In genomic region chr9:127961166-127961490, GRCh38 we compare ENCODE assay signal across 11 cellular contexts. TPM values are rescaled to one million over a fixed set of nuclear protein-coding genes. Genes with fewer than 3 reads are reported as not detected.
DNase-seq lines count a peak whose midpoint lies in the region; ATAC-seq and TF ChIP-seq lines count a peak whose summit lies in the region.
"Had no signal": no experiment of that assay in that cellular context is flagged by ENCODE, and none has a peak within 500 bp of the region (broad histone marks: within the 10 kb centered on the region; RNA-seq: fewer than 3 reads in every experiment).

No MANE protein-coding gene starts in this region.

- H3K4me3 Mint-ChIP-seq in CD4-positive, alpha-beta memory T cell, result peak overlapping the region in 6 of 8 donors; percentile 34 to 86 (median 65)

- H3K4me2 ChIP-seq in osteoblast (ENCODE audit: insufficient read depth, low read length), result no peak overlapping the region

- POLR2A ChIA-PET in CD4-positive, alpha-beta memory T cell (lab: Charles Lee; ENCODE audit: partially characterized antibody), result interaction anchor here (0.7 to 36.2 kb wide), 6 partner anchors 9 to 65 kb away, joined by 3 to 1317 read pairs (median 3); partner anchors contain the start of gene EEIG1

- H3K4me1 Mint-ChIP-seq in CD4-positive, alpha-beta memory T cell, result peaks cover 61 to 99% (median 83%) of the 10 kb centered on the region in 4 donors

- no peaks in the 10 kb centered on the region for H3K27me3 ChIP-seq in CD4-positive, alpha-beta memory T cell (ENCODE audit: insufficient read depth, low read length)
- H3K27me3 ChIP-seq in Peyer's patch, result no peaks in the 10 kb centered on the region
- H3K27me3 ChIP-seq in dorsolateral prefrontal cortex, result no peaks in the 10 kb centered on the region
- H3K27me3 ChIP-seq in prostate gland (replicated peaks; ENCODE audit: insufficient read depth), result no peaks in the 10 kb centered on the region
- no peaks in the 10 kb centered on the region for H3K27me3 ChIP-seq in osteoblast (ENCODE audit: insufficient read depth, low read length)

- CTCF ChIA-PET in CD4-positive, alpha-beta memory T cell (lab: Charles Lee; ENCODE audit: partially characterized antibody), result interaction anchor here (1.4 to 13.9 kb wide), 5 partner anchors 10 to 75 kb away, joined by 4 to 300 read pairs (median 8); partner anchors contain the start of gene EEIG1

- no peak for DNase-seq in CD4-positive, alpha-beta memory T cell
- no peak for DNase-seq in Peyer's patch
- no peak for DNase-seq in dorsolateral prefrontal cortex
- DNase-seq in prostate gland (ENCODE audit: low spot score), result no peak
- DNase-seq in MV-4-11 (lab: John Stamatoyannopoulos, UW), result no peak
- DNase-seq in osteoblast (ENCODE audit: insufficient read length, low spot score, missing footprints), result no peak
- DNase-seq in amygdala (lab: John Stamatoyannopoulos, UW), result no peak
- DNase-seq: cerebellar nuclear complex, COR-L47, GM23248 had no signal

- peaks cover 87% of the 10 kb centered on the region for H3K79me2 ChIP-seq in osteoblast (ENCODE audit: insufficient read depth, low read length)

- 100% methylated on average over 1 of the region's 1 CpG for WGBS in prostate gland

- H3K27ac Mint-ChIP-seq in CD4-positive, alpha-beta memory T cell, result peak overlapping the region; percentile 85 to 97 (median 91)

- H3K4me1 ChIP-seq in CD4-positive, alpha-beta memory T cell (ENCODE audit: insufficient read depth, low read length), result peaks cover 100% of the 10 kb centered on the region
- peaks cover 5 to 67% (median 45%) of the 10 kb centered on the region in 4 donors for H3K4me1 ChIP-seq in Peyer's patch
- H3K4me1 ChIP-seq in prostate gland (replicated peaks), result peaks cover 24% of the 10 kb centered on the region
- H3K4me1 ChIP-seq in osteoblast (ENCODE audit: insufficient read depth, low read length), result peaks cover 11% of the 10 kb centered on the region

- H3K36me3 ChIP-seq in CD4-positive, alpha-beta memory T cell (ENCODE audit: insufficient read depth, low read length), result peaks cover 6% of the 10 kb centered on the region
- H3K36me3 ChIP-seq in Peyer's patch, result no peaks in the 10 kb centered on the region
- no peaks in the 10 kb centered on the region for H3K36me3 ChIP-seq in prostate gland
- H3K36me3 ChIP-seq in osteoblast (ENCODE audit: insufficient read depth, low read length), result no peaks in the 10 kb centered on the region

- no peak overlapping the region for H3K4me3 ChIP-seq in CD4-positive, alpha-beta memory T cell (ENCODE audit: low read length in 2 of 2)
- H3K4me3 ChIP-seq in Peyer's patch, result no peak overlapping the region
- H3K4me3 ChIP-seq in dorsolateral prefrontal cortex, result no peak overlapping the region
- H3K4me3 ChIP-seq in prostate gland, result no peak overlapping the region
- no peak overlapping the region for H3K4me3 ChIP-seq in osteoblast (ENCODE audit: insufficient read depth, low read length)
- H3K4me3 ChIP-seq: GM23248 had no signal

- no peaks in the 10 kb centered on the region for H3K9me3 Mint-ChIP-seq in CD4-positive, alpha-beta memory T cell

- H3K36me3 Mint-ChIP-seq in CD4-positive, alpha-beta memory T cell, result peaks cover 30 to 54% of the 10 kb centered on the region in 2 donors

- TF ChIP-seq POLR2A in Peyer's patch (IDR thresholded peaks at IDR 0.05) (no peak), prostate gland (IDR thresholded peaks at IDR 0.05) (no peak)

- H3K9me3 ChIP-seq in CD4-positive, alpha-beta memory T cell (ENCODE audit: control insufficient read depth in 1 of 2, low read length in 2 of 2), result no peaks in the 10 kb centered on the region
- H3K9me3 ChIP-seq in Peyer's patch, result no peaks in the 10 kb centered on the region
- H3K9me3 ChIP-seq in prostate gland, result no peaks in the 10 kb centered on the region
- no peaks in the 10 kb centered on the region for H3K9me3 ChIP-seq in osteoblast (ENCODE audit: low read depth, low read length)

- ATAC-seq in GM21619 (IDR thresholded peaks at IDR 0.05; ENCODE audit: unreplicated experiment), result no peak

- TF ChIP-seq CTCF in Peyer's patch (IDR thresholded peaks at IDR 0.05), result no peak
- no peak for TF ChIP-seq CTCF in dorsolateral prefrontal cortex (IDR thresholded peaks at IDR 0.05 in 54 of 56, conservative IDR thresholded peaks at IDR 0.05 in 2 of 56; ENCODE audit: low read depth in 1 of 56, partially characterized antibody in 56 of 56)
- no peak for TF ChIP-seq CTCF in prostate gland (IDR thresholded peaks at IDR 0.05)
- TF ChIP-seq CTCF in osteoblast (IDR thresholded peaks at IDR 0.05; ENCODE audit: extremely low read depth, low read depth, low read length), result no peak

- H4K20me1 ChIP-seq in osteoblast (ENCODE audit: insufficient read depth, low read length), result peaks cover 25% of the 10 kb centered on the region

- H3K27ac ChIP-seq in CD4-positive, alpha-beta memory T cell (ENCODE audit: low read depth, low read length), result peak overlapping the region; percentile 37
- H3K27ac ChIP-seq in Peyer's patch (peak overlapping the region in 3 of 4 donors; percentile 37 to 86 (median 71)), dorsolateral prefrontal cortex (peak overlapping the region in 56 of 59 donors; percentile 22 to 100 (median 97)), prostate gland (peak overlapping the region; percentile 67 to 71), osteoblast (ENCODE audit: low read depth, low read length) (no peak overlapping the region)
- H3K27ac ChIP-seq: GM23248 had no signal

- no peaks in the 10 kb centered on the region for H3K27me3 Mint-ChIP-seq in CD4-positive, alpha-beta memory T cell

- intact Hi-C loops in CD4-positive, alpha-beta memory T cell (cut with micrococcal nuclease), result no loop called here
- intact Hi-C loops in dorsolateral prefrontal cortex (cut with DNase I) (no loop called here), prostate gland (cut with DNase I) (loop anchor here (10.0 kb wide), 1 partner anchor 134 kb away; no protein-coding TSS in a partner anchor)

- no peak overlapping the region for H2AFZ ChIP-seq in osteoblast (ENCODE audit: low read length)
- H2AFZ ChIP-seq: GM23248 had no signal

RNA-seq across cellular contexts. Expression of gene EEIG1, which starts 19.7 kb away (rescaled TPM):
- total RNA-seq in CD4-positive, alpha-beta memory T cell, result 100 to 1,000 TPM; 516 to 550 TPM
- polyA plus RNA-seq in CD4-positive, alpha-beta memory T cell, result 100 to 1,000 TPM in 1 of 2 donors, 10 to 100 TPM in 1; 95.4 to 205 TPM
- 100 to 1,000 TPM in 3 of 4 donors, 10 to 100 TPM in 1; 71.8 to 219 (median 122) TPM for total RNA-seq in Peyer's patch
- 100 to 1,000 TPM in 117 of 120 experiments, 10 to 100 TPM in 3; 73.1 to 300 (median 141) TPM for total RNA-seq in dorsolateral prefrontal cortex
- total RNA-seq in prostate gland, result 10 to 100 TPM; 23.4 to 84.6 TPM
- total RNA-seq in osteoblast, result 18.0 and 20.6 TPM in 2 replicates

RNA-seq across cellular contexts. Expression of gene DPM2, which starts 23.5 kb away (rescaled TPM):
- total RNA-seq in CD4-positive, alpha-beta memory T cell, result 10 to 100 TPM; 37.0 to 39.7 TPM
- polyA plus RNA-seq in CD4-positive, alpha-beta memory T cell, result 10 to 100 TPM; 41.0 to 43.1 TPM
- total RNA-seq in Peyer's patch (10 to 100 TPM; 20.6 to 27.3 (median 22.1) TPM), dorsolateral prefrontal cortex (10 to 100 TPM; 23.7 to 41.9 (median 31.9) TPM), prostate gland (10 to 100 TPM; 28.1 to 28.2 TPM), osteoblast (10.1 and 11.5 TPM in 2 replicates)

RNA-seq across cellular contexts. Expression of gene PIP5KL1, which starts 30.6 kb away (rescaled TPM):
- total RNA-seq in CD4-positive, alpha-beta memory T cell, result 1 to 10 TPM in 1 of 2 experiments, under 1 TPM in 1; 0.72 to 1.8 TPM
- polyA plus RNA-seq in CD4-positive, alpha-beta memory T cell, result under 1 TPM; 0.26 to 0.79 TPM
- total RNA-seq in Peyer's patch (1 to 10 TPM in 1 of 4 donors, not detected in 3; 2.5 TPM), dorsolateral prefrontal cortex (10 to 100 TPM in 5 of 120 experiments, 1 to 10 TPM in 115; 1.2 to 13.2 (median 5.0) TPM), prostate gland (10 to 100 TPM in 1 of 2 donors, 1 to 10 TPM in 1; 3.1 to 16.5 TPM), osteoblast (2.2 and 3.5 TPM in 2 replicates)

RNA-seq across cellular contexts. Expression of gene ST6GALNAC4, which starts 44.3 kb away (rescaled TPM):
- total RNA-seq in CD4-positive, alpha-beta memory T cell, result 10 to 100 TPM; 35.7 to 38.1 TPM
- 10 to 100 TPM; 10.2 to 18.5 TPM for polyA plus RNA-seq in CD4-positive, alpha-beta memory T cell
- total RNA-seq in Peyer's patch (100 to 1,000 TPM in 1 of 4 donors, 10 to 100 TPM in 3; 39.9 to 119 (median 46.7) TPM), dorsolateral prefrontal cortex (10 to 100 TPM; 13.2 to 58.0 (median 23.6) TPM), prostate gland (10 to 100 TPM; 21.8 to 47.0 TPM), osteoblast (29.5 and 33.7 TPM in 2 replicates)
